1 cellular context compared by ENCODE assay signal in genomic region chr16:29228664-29229611, GRCh38.
A peak's percentile ranks its signal among the peaks of the same experiment; 100 is the strongest.
TF ChIP-seq lines count a peak whose summit lies in the region.
"Not testable (repeated sequence)": the region's sequence is repeated elsewhere in the genome, so short reads cannot be mapped to it uniquely, and the experiment has no call there.

No MANE protein-coding gene starts in this region.

TF ChIP-seq in HepG2, 621 proteins besides CTCF, POLR2A, EP300 and RAD21 (continued from another document and continues in another):
- TF ChIP-seq USF2 (IDR thresholded peaks at IDR 0.05; ENCODE audit: low read depth, low read length); SOX13 (IDR thresholded peaks at IDR 0.05); LCORL (IDR thresholded peaks at IDR 0.05): not testable (repeated sequence)
- TF ChIP-seq USF2 (CRISPR knock-in tag; IDR thresholded peaks at IDR 0.05; ENCODE audit: borderline replicate concordance) (0 out of 2 replicates have a peak, but pooled peaks have one; percentile 38), ISL2 (CRISPR knock-in tag; IDR thresholded peaks at IDR 0.05) (0 out of 2 replicates have a peak, but pooled peaks have one; percentile 43), PAXIP1 (CRISPR knock-in tag; conservative IDR thresholded peaks at IDR 0.05) (peak; percentile 67), ZNF772 (CRISPR knock-in tag; IDR thresholded peaks at IDR 0.05) (0 out of 2 replicates have a peak, but pooled peaks have one; percentile 19), HOXA3 (CRISPR knock-in tag; IDR thresholded peaks at IDR 0.05) (peak; percentile 70), BCL6 (CRISPR knock-in tag; IDR thresholded peaks at IDR 0.05) (0 out of 2 replicates have a peak, but pooled peaks have one; percentile 32), CEBPG (CRISPR knock-in tag; IDR thresholded peaks at IDR 0.05) (peak; percentile 68), ZNF574 (CRISPR knock-in tag; IDR thresholded peaks at IDR 0.05) (0 out of 2 replicates have a peak, but pooled peaks have one; percentile 37), ESRRA (CRISPR knock-in tag; IDR thresholded peaks at IDR 0.05; ENCODE audit: low read depth) (peak; percentile 32; the same call in 1 of the 2 replicates), CEBPB (IDR thresholded peaks at IDR 0.05; ENCODE audit: borderline replicate concordance, low read depth, low read length) (peak; percentile 64), FOXO1 (CRISPR knock-in tag; IDR thresholded peaks at IDR 0.05) (peak; percentile 41; the same call in 1 of the 2 replicates), ZNF766 (CRISPR knock-in tag; IDR thresholded peaks at IDR 0.05; ENCODE audit: borderline replicate concordance) (peak; percentile 97), ZNF501 (CRISPR knock-in tag; IDR thresholded peaks at IDR 0.05) (peak; percentile 8; the same call in 1 of the 2 replicates), SOX13 (CRISPR knock-in tag; conservative IDR thresholded peaks at IDR 0.05 in 1 of 2, IDR thresholded peaks at IDR 0.05 in 1 of 2) (0 out of 4 replicates have a peak, but pooled peaks of 1 of the 2 experiments have one; percentile 23), LCORL (CRISPR knock-in tag; IDR thresholded peaks at IDR 0.05) (peak; percentile 40; the same call in 1 of the 2 replicates), IKZF5 (CRISPR knock-in tag; IDR thresholded peaks at IDR 0.05) (0 out of 2 replicates have a peak, but pooled peaks have one; percentile 50), ZNF441 (CRISPR knock-in tag; IDR thresholded peaks at IDR 0.05; ENCODE audit: borderline replicate concordance) (peak; percentile 60; the same call in 1 of the 2 replicates), MED1 (CRISPR knock-in tag; IDR thresholded peaks at IDR 0.05) (peak; percentile 49; the same call in 1 of the 2 replicates), KDM3A (CRISPR knock-in tag; IDR thresholded peaks at IDR 0.05; ENCODE audit: low read depth) (0 out of 2 replicates have a peak, but pooled peaks have one; percentile 8), ZNF687 (CRISPR knock-in tag; IDR thresholded peaks at IDR 0.05) (peak; percentile 69), ZFX (CRISPR knock-in tag; IDR thresholded peaks at IDR 0.05; ENCODE audit: low read depth) (peak; percentile 57), ZNF792 (CRISPR knock-in tag; IDR thresholded peaks at IDR 0.05) (peak; percentile 29; the same call in 1 of the 2 replicates), ARID5B (CRISPR knock-in tag; IDR thresholded peaks at IDR 0.05) (peak; percentile 58), HOXD1 (CRISPR knock-in tag; IDR thresholded peaks at IDR 0.05) (peak; percentile 40; the same call in 1 of the 2 replicates), PHF21A (CRISPR knock-in tag; IDR thresholded peaks at IDR 0.05) (peak; percentile 77; the same call in 1 of the 2 replicates), ZNF264 (CRISPR knock-in tag; IDR thresholded peaks at IDR 0.05) (peak; percentile 62; the same call in 1 of the 2 replicates), EED (CRISPR knock-in tag; IDR thresholded peaks at IDR 0.05) (peak; percentile 29; the same call in 1 of the 2 replicates), FOXJ3 (CRISPR knock-in tag; IDR thresholded peaks at IDR 0.05; ENCODE audit: borderline replicate concordance) (0 out of 2 replicates have a peak, but pooled peaks have one; percentile 25), HNF4A (CRISPR knock-in tag; IDR thresholded peaks at IDR 0.05) (peak; percentile 90), FOXA3 (CRISPR knock-in tag; IDR thresholded peaks at IDR 0.05) (peak; percentile 50), YEATS2 (CRISPR knock-in tag; IDR thresholded peaks at IDR 0.05; ENCODE audit: borderline replicate concordance) (peak; percentile 8; the same call in 1 of the 2 replicates), ZFY (CRISPR knock-in tag; IDR thresholded peaks at IDR 0.05) (0 out of 2 replicates have a peak, but pooled peaks have one; percentile 25), ZSCAN25 (CRISPR knock-in tag; IDR thresholded peaks at IDR 0.05) (0 out of 2 replicates have a peak, but pooled peaks have one; percentile 27), ZNF580 (CRISPR knock-in tag; IDR thresholded peaks at IDR 0.05; ENCODE audit: borderline replicate concordance, low read depth) (0 out of 2 replicates have a peak, but pooled peaks have one; percentile 36), ZMAT3 (CRISPR knock-in tag; conservative IDR thresholded peaks at IDR 0.05) (peak; percentile 71; the same call in 1 of the 2 replicates), TOE1 (CRISPR knock-in tag; IDR thresholded peaks at IDR 0.05) (0 out of 2 replicates have a peak, but pooled peaks have one; percentile 38), HNF4G (IDR thresholded peaks at IDR 0.05; ENCODE audit: borderline replicate concordance, low read depth, low read length) (peak; percentile 65; the same call in 1 of the 2 replicates), HNF4G (CRISPR knock-in tag; IDR thresholded peaks at IDR 0.05; ENCODE audit: borderline replicate concordance, low read depth) (peak; percentile 42; the same call in 1 of the 2 replicates), ZNF121 (CRISPR knock-in tag; IDR thresholded peaks at IDR 0.05) (0 out of 2 replicates have a peak, but pooled peaks have one; percentile 17), HMG20A (CRISPR knock-in tag; IDR thresholded peaks at IDR 0.05; ENCODE audit: borderline replicate concordance) (peak; percentile 29; the same call in 1 of the 2 replicates), ZNF891 (CRISPR knock-in tag; IDR thresholded peaks at IDR 0.05) (0 out of 2 replicates have a peak, but pooled peaks have one; percentile 24), ZNF350 (CRISPR knock-in tag; IDR thresholded peaks at IDR 0.05; ENCODE audit: borderline replicate concordance, low read depth) (peak; percentile 23; the same call in 1 of the 2 replicates), ZNF644 (CRISPR knock-in tag; IDR thresholded peaks at IDR 0.05; ENCODE audit: low read depth) (peak; percentile 52; the same call in 1 of the 2 replicates)
